ENCODE assay signal across 8 cellular contexts in genomic region chr2:216114476-216115223, GRCh38. TPM values are rescaled to one million over a fixed set of nuclear protein-coding genes. Genes with fewer than 3 reads are reported as not detected.
DNase-seq lines count a peak whose midpoint lies in the region; ATAC-seq and TF ChIP-seq lines count a peak whose summit lies in the region.

No MANE protein-coding gene starts in this region.

- H3K27ac ChIP-seq in GM23338 (ENCODE audit: low read depth) (peak overlapping the region; percentile 92), RWPE2 (ENCODE audit: poor library complexity, severe bottlenecking) (peak overlapping the region; percentile 50)

- H3K27me3 Mint-ChIP-seq in GM23338 (ENCODE audit: insufficient read depth, low read depth, poor library complexity) (peaks cover 11% of the 10 kb centered on the region), nephron progenitor cell (ENCODE audit: low read depth, poor library complexity) (no peaks in the 10 kb centered on the region)
- H3K27me3 Mint-ChIP-seq in stimulated activated naive CD8-positive, alpha-beta T cell treated with anti-CD3 and anti-CD28 coated beads, Interleukin-15, Interleukin-2, amounts not matched to agents 100 ng/mL and 50 ng/mL, for 24 hours = no peaks in the 10 kb centered on the region

- no peaks in the 10 kb centered on the region; the same call in 2 of the 3 replicates for H3K9me3 Mint-ChIP-seq in GM23338
- H3K9me3 Mint-ChIP-seq in nephron progenitor cell = no peaks in the 10 kb centered on the region
- no peaks in the 10 kb centered on the region for H3K9me3 Mint-ChIP-seq in stimulated activated naive CD8-positive, alpha-beta T cell treated with anti-CD3 and anti-CD28 coated beads, Interleukin-15, Interleukin-2, amounts not matched to agents 100 ng/mL and 50 ng/mL, for 24 hours

- H3K4me1 Mint-ChIP-seq in GM23338 (peaks cover 47% of the 10 kb centered on the region), nephron progenitor cell (peaks cover 83% of the 10 kb centered on the region)
- peaks cover 96% of the 10 kb centered on the region for H3K4me1 Mint-ChIP-seq in stimulated activated naive CD8-positive, alpha-beta T cell treated with anti-CD3 and anti-CD28 coated beads, Interleukin-15, Interleukin-2, amounts not matched to agents 100 ng/mL and 50 ng/mL, for 24 hours (ENCODE audit: low read depth)

- H3K79me2 ChIP-seq in GM23338 (replicated peaks; ENCODE audit: insufficient read depth) (peaks cover 82% of the 10 kb centered on the region), Loucy (ENCODE audit: insufficient read depth, low read length) (peaks cover 97% of the 10 kb centered on the region)

- H3K9me2 ChIP-seq in GM23338 (ENCODE audit: insufficient read depth) = no peaks in the 10 kb centered on the region
- no peaks in the 10 kb centered on the region for H3K9me2 ChIP-seq in Loucy (replicated peaks; ENCODE audit: low read depth, low read length)

- peak overlapping the region; percentile 100 for H3K27ac Mint-ChIP-seq in GM23338
- H3K27ac Mint-ChIP-seq in nephron progenitor cell = peak overlapping the region; percentile 100
- H3K27ac Mint-ChIP-seq in stimulated activated naive CD8-positive, alpha-beta T cell treated with anti-CD3 and anti-CD28 coated beads, Interleukin-15, Interleukin-2, amounts not matched to agents 100 ng/mL and 50 ng/mL, for 24 hours = peak overlapping the region; percentile 94

- H3K9ac ChIP-seq in Loucy (ENCODE audit: low read depth, low read length, poor library complexity, severe bottlenecking) = peak overlapping the region; percentile 96

- H3K27me3 ChIP-seq in GM23338 (ENCODE audit: insufficient read depth) (no peaks in the 10 kb centered on the region), Loucy (ENCODE audit: insufficient read depth, low read length, poor library complexity, severe bottlenecking) (peaks cover 4% of the 10 kb centered on the region), RWPE2 (ENCODE audit: insufficient read depth, poor library complexity, severe bottlenecking) (no peaks in the 10 kb centered on the region)

- H3K36me3 ChIP-seq in GM23338 (ENCODE audit: insufficient read depth) (peaks cover 79% of the 10 kb centered on the region), Loucy (ENCODE audit: insufficient read depth, low read length) (peaks cover 77% of the 10 kb centered on the region), RWPE2 (ENCODE audit: low read depth) (peaks cover 96% of the 10 kb centered on the region)

- H3K36me3 Mint-ChIP-seq in GM23338 (ENCODE audit: low read depth) (peaks cover 99% of the 10 kb centered on the region), nephron progenitor cell (ENCODE audit: low read depth) (peaks cover 76% of the 10 kb centered on the region)
- peaks cover 98% of the 10 kb centered on the region for H3K36me3 Mint-ChIP-seq in stimulated activated naive CD8-positive, alpha-beta T cell treated with anti-CD3 and anti-CD28 coated beads, Interleukin-15, Interleukin-2, amounts not matched to agents 100 ng/mL and 50 ng/mL, for 24 hours (ENCODE audit: low read depth)

- H3K4me2 ChIP-seq in GM23338 (peak overlapping the region; percentile 73), Loucy (ENCODE audit: low read depth, low read length, poor library complexity, severe bottlenecking) (peak overlapping the region; percentile 94)

- no peaks in the 10 kb centered on the region for H3K9me3 ChIP-seq in Loucy (ENCODE audit: insufficient read depth, low read depth, low read length)
- H3K9me3 ChIP-seq in RWPE2 (ENCODE audit: severe bottlenecking) = no peaks in the 10 kb centered on the region

- H3F3A ChIP-seq in GM23338 (replicated peaks; ENCODE audit: low read depth) (peaks cover 36% of the 10 kb centered on the region), Loucy (ENCODE audit: low read depth) (peaks cover 21% of the 10 kb centered on the region)

- ATAC-seq in GM23338 = peak; percentile 85
- peak; percentile 85 for ATAC-seq in RWPE2 (ENCODE audit: low read depth)

- TF ChIP-seq CTCF in GM23338 (conservative IDR thresholded peaks at IDR 0.05; ENCODE audit: low read depth in 2 of 2) (peak; percentile 87 to 94), Loucy (conservative IDR thresholded peaks at IDR 0.05; ENCODE audit: low read length) (peak; percentile 88), RWPE2 (IDR thresholded peaks at IDR 0.05; ENCODE audit: poor library complexity, severe bottlenecking) (peak; percentile 97), nephron progenitor cell (IDR thresholded peaks at IDR 0.05) (peak; percentile 88)

- no peaks in the 10 kb centered on the region; the same call in none of the 2 replicates for H4K20me1 ChIP-seq in GM23338 (replicated peaks; ENCODE audit: insufficient read depth)
- peaks cover 58% of the 10 kb centered on the region for H4K20me1 ChIP-seq in Loucy (ENCODE audit: insufficient read depth, low read length, poor library complexity, severe bottlenecking)

- H3K4me3 Mint-ChIP-seq in GM23338 (peak overlapping the region; percentile 70), nephron progenitor cell (peak overlapping the region; percentile 83)
- H3K4me3 Mint-ChIP-seq in stimulated activated naive CD8-positive, alpha-beta T cell treated with anti-CD3 and anti-CD28 coated beads, Interleukin-15, Interleukin-2, amounts not matched to agents 100 ng/mL and 50 ng/mL, for 24 hours = peak overlapping the region; percentile 98

- H2AFZ ChIP-seq in GM23338 (no peak overlapping the region), Loucy (ENCODE audit: low read length) (peak overlapping the region; percentile 90)

- peaks cover 12% of the 10 kb centered on the region for H3K4me1 ChIP-seq in GM23338 (ENCODE audit: insufficient read depth)
- peaks cover 82% of the 10 kb centered on the region for H3K4me1 ChIP-seq in Loucy (ENCODE audit: insufficient read depth, low read length, poor library complexity, severe bottlenecking)
- H3K4me1 ChIP-seq in RWPE2 (ENCODE audit: insufficient read depth, poor library complexity, severe bottlenecking) = peaks cover 10% of the 10 kb centered on the region

- peak overlapping the region; percentile 41 for H3K4me3 ChIP-seq in GM23338
- peak overlapping the region; percentile 91 for H3K4me3 ChIP-seq in Loucy (ENCODE audit: low read length, poor library complexity, severe bottlenecking)
- H3K4me3 ChIP-seq in RWPE2 (ENCODE audit: severe bottlenecking) = peak overlapping the region; percentile 39

- DNase-seq in EL (peak; percentile 99), GM23338 (ENCODE audit: low spot score) (peak; percentile 100), RWPE2 (ENCODE audit: low spot score) (peak; percentile 97), fibroblast of the conjunctiva (ENCODE audit: low read depth) (peak; percentile 99), nephron progenitor cell (peak; percentile 98)
- peak; percentile 98 for DNase-seq in activated effector memory CD4-positive, alpha-beta T cell treated with anti-CD3 and anti-CD28 coated beads, Interleukin-2, amount 50 U/mL, for 16 hours

TF ChIP-seq in GM23338, 12 proteins besides CTCF, POLR2A, EP300 and RAD21:
- peak; percentile 68 for TF ChIP-seq POLR2AphosphoS5 (IDR thresholded peaks at IDR 0.05; ENCODE audit: low read depth)
- TF ChIP-seq EZH2 (IDR thresholded peaks at IDR 0.05; ENCODE audit: low read depth, unreplicated experiment) = no peak
- TF ChIP-seq CREB1 (CRISPR knock-in tag; IDR thresholded peaks at IDR 0.05; ENCODE audit: low read depth) = no peak
- 0 out of 2 replicates have a peak, but pooled peaks have one; percentile 8 for TF ChIP-seq NANOG (IDR thresholded peaks at IDR 0.05; ENCODE audit: borderline replicate concordance)

RNA-seq across cellular contexts. Expression of gene XRCC5, which starts 5.5 kb away (rescaled TPM):
- 482 and 499 TPM in 2 replicates for total RNA-seq in GM23338 (2014; rRNA removed; shearing (Covaris generic))
- polyA plus RNA-seq in GM23338 (2016; fragmentation: Nextera tagmentation; extraction: Ambion mirVana) = 432 and 524 TPM in 2 replicates

RNA-seq across cellular contexts. Expression of gene TMEM169, which starts 32.9 kb away (rescaled TPM):
- total RNA-seq in GM23338 (2014; rRNA removed; shearing (Covaris generic)) = 3.9 and 8.0 TPM in 2 replicates
- 1.4 and 1.7 TPM in 2 replicates for polyA plus RNA-seq in GM23338 (2016; fragmentation: Nextera tagmentation; extraction: Ambion mirVana)

RNA-seq across cellular contexts. Expression of gene PECR, which starts 33.0 kb away (rescaled TPM):
- total RNA-seq in GM23338 (2014; rRNA removed; shearing (Covaris generic)) = 15.5 and 18.7 TPM in 2 replicates
- polyA plus RNA-seq in GM23338 (2016; fragmentation: Nextera tagmentation; extraction: Ambion mirVana) = 12.1 and 12.7 TPM in 2 replicates

Comparison
In these comparisons a context has a peak if more than half of its experiments do, and no peak if none do; other contexts are left out.
1. Peak in every context shown above with its lines: DNase-seq, ATAC-seq, H3K4me3 ChIP-seq and H3K27ac ChIP-seq.
2. H3K4me3 ChIP-seq: peak in every context shown above with its lines; median percentile 91 in Loucy; 41 in GM23338; 39 in RWPE2.